ENCODE assay signal across 8 cellular contexts in the genomic region with DNA sequence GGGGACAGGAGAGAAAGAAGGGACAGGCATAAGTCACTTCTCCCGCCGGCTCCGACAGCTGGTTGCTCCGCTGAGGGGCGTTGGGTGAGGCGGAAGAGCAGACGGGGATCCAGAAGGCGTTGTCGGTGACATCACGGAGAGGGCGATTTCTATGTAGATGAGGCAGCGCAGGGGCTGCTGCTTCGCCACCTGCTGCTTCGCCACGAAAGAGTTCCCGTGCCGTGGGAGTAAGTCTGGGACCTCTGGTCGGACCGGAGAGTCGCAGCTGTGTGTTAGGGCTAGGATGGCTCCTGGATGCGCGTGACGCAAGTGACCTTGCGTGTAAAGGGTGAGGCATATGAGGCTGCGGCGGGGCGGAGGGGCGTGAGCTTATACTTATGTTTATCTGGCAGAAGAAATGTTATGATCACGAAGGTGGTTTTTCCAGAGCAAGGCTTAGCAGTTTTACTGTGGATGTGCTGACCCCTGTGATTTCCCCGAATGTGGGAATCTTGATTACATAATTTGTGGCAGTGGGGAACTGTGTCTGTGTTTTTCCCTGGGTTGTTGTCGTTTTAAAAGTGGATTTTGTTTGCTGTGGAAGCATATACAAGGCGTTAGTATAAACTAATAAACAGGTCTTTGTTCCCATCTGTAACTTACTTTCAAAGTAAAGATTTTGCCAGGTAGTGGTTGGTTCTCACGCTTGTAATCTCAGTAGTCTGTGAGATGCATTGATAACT. TPM values are rescaled to one million over a fixed set of nuclear protein-coding genes. Genes with fewer than 3 reads are reported as not detected.
DNase-seq lines count a peak whose midpoint lies in the region; ATAC-seq and TF ChIP-seq lines count a peak whose summit lies in the region.
"Not testable (repeated sequence)": the region's sequence is repeated elsewhere in the genome, so short reads cannot be mapped to it uniquely, and the experiment has no call there.

No MANE protein-coding gene starts in this region.

- ATAC-seq in activated naive CD8-positive, alpha-beta T cell treated with anti-CD3 and anti-CD28 coated beads, Interleukin-2, amount 10 ng/mL, durations not matched to agents 7 days and 5 days (ENCODE audit: low read depth) = peak; percentile 78

- not testable (repeated sequence) for H3K27me3 ChIP-seq in MG63; cardiac muscle cell; osteoblast (ENCODE audit: insufficient read depth, low read length); stomach smooth muscle (ENCODE audit: control insufficient read depth in 1 of 2, insufficient read depth in 2 of 2, low read length in 2 of 2)

- not testable (repeated sequence) for H3K36me3 Mint-ChIP-seq in activated naive CD8-positive, alpha-beta T cell treated with anti-CD3 and anti-CD28 coated beads, Interleukin-2, amount 10 ng/mL, durations not matched to agents 7 days and 5 days

- peak overlapping the region; percentile 89 for H3K4me2 ChIP-seq in osteoblast (ENCODE audit: insufficient read depth, low read length)

- H3K27ac ChIP-seq in cardiac muscle cell = peak overlapping the region; percentile 88
- peak overlapping the region; percentile 73 for H3K27ac ChIP-seq in osteoblast (ENCODE audit: low read depth, low read length)
- H3K27ac ChIP-seq in stomach smooth muscle (ENCODE audit: low read length) = not testable (repeated sequence)

- not testable (repeated sequence) for H3K27me3 Mint-ChIP-seq in activated naive CD8-positive, alpha-beta T cell treated with anti-CD3 and anti-CD28 coated beads, Interleukin-2, amount 10 ng/mL, durations not matched to agents 7 days and 5 days

- peak overlapping the region; percentile 60 to 64 for H3K9ac ChIP-seq in stomach smooth muscle (ENCODE audit: low read length in 2 of 2)

- H3K4me3 ChIP-seq in MG63 = not testable (repeated sequence)
- peak overlapping the region; percentile 35 for H3K4me3 ChIP-seq in cardiac muscle cell
- peak overlapping the region; percentile 70 for H3K4me3 ChIP-seq in osteoblast (ENCODE audit: insufficient read depth, low read length)
- H3K4me3 ChIP-seq in stomach smooth muscle (ENCODE audit: low read length in 2 of 2) = peak overlapping the region; percentile 71 to 72

- H3K4me1 Mint-ChIP-seq in activated naive CD8-positive, alpha-beta T cell treated with anti-CD3 and anti-CD28 coated beads, Interleukin-2, amount 10 ng/mL, durations not matched to agents 7 days and 5 days = peaks cover 19% of the 10 kb centered on the region

- H3K9me3 ChIP-seq in MG63; cardiac muscle cell (ENCODE audit: low read depth); osteoblast (ENCODE audit: low read depth, low read length); stomach smooth muscle (ENCODE audit: control insufficient read depth in 2 of 2, low read length in 2 of 2): not testable (repeated sequence)

- peak overlapping the region; percentile 88 for H3K4me3 Mint-ChIP-seq in activated naive CD8-positive, alpha-beta T cell treated with anti-CD3 and anti-CD28 coated beads, Interleukin-2, amount 10 ng/mL, durations not matched to agents 7 days and 5 days

- not testable (repeated sequence) for H3K36me3 ChIP-seq in MG63; cardiac muscle cell; osteoblast (ENCODE audit: insufficient read depth, low read length); stomach smooth muscle (ENCODE audit: control insufficient read depth in 2 of 2, insufficient read depth in 2 of 2, low read length in 2 of 2)

- DNase-seq in GM03348 (ENCODE audit: low spot score) (peak; percentile 6), HCEC 1CT (peak; percentile 75), MG63 (peak; percentile 51), T follicular helper cell (ENCODE audit: low read depth) (peak; percentile 69), cardiac muscle cell (ENCODE audit: low read depth in 1 of 2, low spot score in 1 of 2) (peak; percentile 69), osteoblast (ENCODE audit: insufficient read length, low spot score, missing footprints) (peak; percentile 54)
- peak; percentile 79 for DNase-seq in activated naive CD8-positive, alpha-beta T cell treated with anti-CD3 and anti-CD28 coated beads, Interleukin-2, amount 10 ng/mL, durations not matched to agents 7 days and 5 days

- H2AFZ ChIP-seq in osteoblast (ENCODE audit: low read length) = peak overlapping the region; percentile 78

- not testable (repeated sequence) for H3K9me3 Mint-ChIP-seq in activated naive CD8-positive, alpha-beta T cell treated with anti-CD3 and anti-CD28 coated beads, Interleukin-2, amount 10 ng/mL, durations not matched to agents 7 days and 5 days

- not testable (repeated sequence) for H3K79me2 ChIP-seq in osteoblast (ENCODE audit: insufficient read depth, low read length)

- not testable (repeated sequence) for TF ChIP-seq CTCF in cardiac muscle cell (IDR thresholded peaks at IDR 0.05; ENCODE audit: low read depth, low read length); osteoblast (IDR thresholded peaks at IDR 0.05; ENCODE audit: extremely low read depth, low read depth, low read length)

- peak overlapping the region; percentile 97 for H3K27ac Mint-ChIP-seq in activated naive CD8-positive, alpha-beta T cell treated with anti-CD3 and anti-CD28 coated beads, Interleukin-2, amount 10 ng/mL, durations not matched to agents 7 days and 5 days

- H4K20me1 ChIP-seq in osteoblast (ENCODE audit: insufficient read depth, low read length) = not testable (repeated sequence)

- H3K4me1 ChIP-seq in cardiac muscle cell (ENCODE audit: low read depth); osteoblast (ENCODE audit: insufficient read depth, low read length); stomach smooth muscle (ENCODE audit: control insufficient read depth, insufficient read depth, low read length): not testable (repeated sequence)

- POLR2A ChIA-PET in activated naive CD8-positive, alpha-beta T cell treated with anti-CD3 and anti-CD28 coated beads, Interleukin-2, amount 10 ng/mL, durations not matched to agents 7 days and 5 days (lab: Charles Lee) = interaction anchor here (1.4 kb wide), 1 partner anchor 91 kb away, joined by 13 read pairs; no protein-coding TSS in a partner anchor

RNA-seq across cellular contexts. Expression of gene PPIAL4A, which starts 52.8 kb away (rescaled TPM):
- not detected in 2 replicates for total RNA-seq in MG63 (2014; rRNA removed; shearing (Covaris generic); ENCODE audit: low replicate concordance)
- not detected for total RNA-seq in activated naive CD8-positive, alpha-beta T cell treated with anti-CD3 and anti-CD28 coated beads, Interleukin-2, amount 10 ng/mL, durations not matched to agents 7 days and 5 days
- total RNA-seq in cardiac muscle cell (not detected in 2 replicates), osteoblast (not detected in 2 replicates)
- polyA plus RNA-seq in cardiac muscle cell = not detected in 2 replicates

Comparison
In these comparisons a context has a peak if more than half of its experiments do, and no peak if none do; other contexts are left out.
1. DNase-seq: peak in every context shown above with its lines; median percentile 79 in activated naive CD8-positive, alpha-beta T cell treated with anti-CD3 and anti-CD28 coated beads, Interleukin-2, amount 10 ng/mL, durations not matched to agents 7 days and 5 days; 75 in HCEC 1CT; 69 in T follicular helper cell; 69 in cardiac muscle cell; 54 in osteoblast; 51 in MG63; 6 in GM03348.